In the genomic region with DNA sequence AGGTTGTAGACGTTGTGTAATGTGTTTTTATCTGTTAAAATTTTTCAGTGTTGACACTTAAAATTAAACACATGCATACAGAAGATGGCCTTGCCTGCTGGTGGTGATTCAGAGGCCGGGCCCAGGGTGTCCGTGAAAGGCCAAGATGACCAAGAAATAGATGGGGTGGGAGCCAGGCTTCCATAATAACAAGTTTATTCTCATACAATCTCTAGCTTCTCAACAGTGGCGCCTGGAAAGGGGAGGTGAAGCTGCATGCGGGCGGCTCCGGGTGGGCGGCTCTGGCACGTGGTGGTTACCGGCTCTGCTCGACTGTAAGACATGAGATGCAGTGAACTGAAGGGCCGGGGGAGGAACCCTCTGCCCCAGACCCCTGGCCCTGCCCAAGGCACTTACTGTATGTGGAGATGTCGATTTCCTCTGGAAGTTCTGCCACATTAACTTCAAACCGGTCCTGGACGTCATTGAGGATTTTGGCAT, we compare ENCODE assay signal across 16 cellular contexts. TPM values are rescaled to one million over a fixed set of nuclear protein-coding genes. Genes with fewer than 3 reads are reported as not detected.
DNase-seq lines count a peak whose midpoint lies in the region; ATAC-seq, FAIRE-seq and TF ChIP-seq lines count a peak whose summit lies in the region.
"Had no signal": no experiment of that assay in that cellular context is flagged by ENCODE, and none has a peak within 500 bp of the region (broad histone marks: within the 10 kb centered on the region; RNA-seq: fewer than 3 reads in every experiment).

No MANE protein-coding gene starts in this region.

- in situ Hi-C loops in K562 (cut with MboI): no loop called here

- H3K27ac Mint-ChIP-seq in activated CD8-positive, alpha-beta memory T cell treated with anti-CD3 and anti-CD28 coated beads, Interleukin-2, amount 10 ng/mL, durations not matched to agents 7 days and 5 days: peak overlapping the region; percentile 85
- H3K27ac Mint-ChIP-seq in T-cell (peak overlapping the region; percentile 34 to 84), neural progenitor cell (no peak overlapping the region)

- peaks cover 10% of the 10 kb centered on the region for H3K9me1 ChIP-seq in K562 (ENCODE audit: control insufficient read depth, insufficient read depth, low read length)

- 74% methylated on average over 13 of the region's 15 CpGs for WGBS in K562 (ENCODE audit: insufficient coverage, low coverage, missing lambda C conversion rate)
- 82 to 86% methylated on average over 12 to 15 of the region's 15 CpGs for WGBS in body of pancreas, 2 donors

- H3K4me1 Mint-ChIP-seq in activated CD8-positive, alpha-beta memory T cell treated with anti-CD3 and anti-CD28 coated beads, Interleukin-2, amount 10 ng/mL, durations not matched to agents 7 days and 5 days: peaks cover 61% of the 10 kb centered on the region
- peaks cover 43 to 59% (median 44%) of the 10 kb centered on the region in 3 donors for H3K4me1 Mint-ChIP-seq in T-cell
- peaks cover 19% of the 10 kb centered on the region for H3K4me1 Mint-ChIP-seq in neural progenitor cell

- H3K36me3 ChIP-seq in K562 (ENCODE audit: control insufficient read depth, insufficient read depth, low read length) (peaks cover 92% of the 10 kb centered on the region; the same call in 2 of the 3 replicates), osteoblast (ENCODE audit: insufficient read depth, low read length) (peaks cover 85% of the 10 kb centered on the region), neural progenitor cell (no peaks in the 10 kb centered on the region), body of pancreas (replicated peaks in 1 of 2; ENCODE audit: insufficient read depth in 1 of 2, low read depth in 2 of 2) (peaks cover 30 to 43% of the 10 kb centered on the region in 2 donors)

- H3F3A ChIP-seq in neural progenitor cell (ENCODE audit: low read depth): peaks cover 23% of the 10 kb centered on the region

- no peaks in the 10 kb centered on the region for H3K27me3 Mint-ChIP-seq in activated CD8-positive, alpha-beta memory T cell treated with anti-CD3 and anti-CD28 coated beads, Interleukin-2, amount 10 ng/mL, durations not matched to agents 7 days and 5 days
- H3K27me3 Mint-ChIP-seq in T-cell (no peaks in the 10 kb centered on the region), neural progenitor cell (ENCODE audit: insufficient read depth, low read depth) (peaks cover 10% of the 10 kb centered on the region)

- no peak for TF ChIP-seq EP300 in K562 (IDR thresholded peaks at IDR 0.05; ENCODE audit: low read length)

- H3K4me3 Mint-ChIP-seq in activated CD8-positive, alpha-beta memory T cell treated with anti-CD3 and anti-CD28 coated beads, Interleukin-2, amount 10 ng/mL, durations not matched to agents 7 days and 5 days: no peak overlapping the region
- peak overlapping the region in 1 of 3 donors; percentile 44 for H3K4me3 Mint-ChIP-seq in T-cell
- H3K4me3 Mint-ChIP-seq in neural progenitor cell: no peak overlapping the region

- no peak for TF ChIP-seq POLR2A in K562 (conservative IDR thresholded peaks at IDR 0.05)
- TF ChIP-seq POLR2A in body of pancreas (IDR thresholded peaks at IDR 0.05): no peak
- no peak for TF ChIP-seq POLR2A in GM18505 (IDR thresholded peaks at IDR 0.05; ENCODE audit: borderline replicate concordance, extremely low read depth, insufficient read depth, insufficient read length)

- H3K4me1 ChIP-seq in K562 (replicated peaks in 1 of 2; ENCODE audit: control insufficient read depth in 2 of 2, insufficient read depth in 2 of 2, low read length in 2 of 2) (peaks cover 5 to 60% of the 10 kb centered on the region in 2 experiments; a peak in 4 of 5 replicates), osteoblast (ENCODE audit: insufficient read depth, low read length) (peaks cover 5% of the 10 kb centered on the region), neural progenitor cell (no peaks in the 10 kb centered on the region), body of pancreas (peaks cover 11% of the 10 kb centered on the region)

- POLR2A ChIA-PET in T-cell (lab: Charles Lee) (interaction anchor here in 1 of 2 donors (0.6 kb wide), 1 partner anchor 109 kb away, joined by 5 read pairs; the partner anchor contains the start of gene DNAJB1), K562 (lab: Yijun Ruan, JAX) (interaction anchor here (0.6 to 1.4 kb wide), 5 partner anchors 8 to 389 kb away, joined by 3 to 4 read pairs (median 3); no protein-coding TSS in a partner anchor)

- H3K4me2 ChIP-seq in K562 (ENCODE audit: insufficient read depth, low read length): no peak overlapping the region
- H3K4me2 ChIP-seq in osteoblast (ENCODE audit: insufficient read depth, low read length): no peak overlapping the region
- no peak overlapping the region for H3K4me2 ChIP-seq in neural progenitor cell

- ATAC-seq in activated CD8-positive, alpha-beta memory T cell treated with anti-CD3 and anti-CD28 coated beads, Interleukin-2, amount 10 ng/mL, durations not matched to agents 7 days and 5 days: no peak
- ATAC-seq in T-cell (replicated peaks in 1 of 4) (no peak), K562 (no peak), body of pancreas (no peak), GM18505 (IDR thresholded peaks at IDR 0.05; ENCODE audit: unreplicated experiment) (no peak)

- H2AFZ ChIP-seq in K562 (ENCODE audit: low read depth, low read length) (no peak overlapping the region), osteoblast (ENCODE audit: low read length) (no peak overlapping the region), neural progenitor cell (replicated peaks) (no peak overlapping the region)

- no peak for FAIRE-seq in K562 (lab: Jason Lieb, UNC)
- FAIRE-seq: H1 had no signal

- CTCF ChIA-PET in activated CD8-positive, alpha-beta memory T cell treated with anti-CD3 and anti-CD28 coated beads, Interleukin-2, amount 10 ng/mL, durations not matched to agents 7 days and 5 days (lab: Charles Lee): interaction anchor here (14.1 kb wide), 1 partner anchor 47 kb away, joined by 211 read pairs; no protein-coding TSS in a partner anchor
- CTCF ChIA-PET in T-cell (lab: Charles Lee): interaction anchor here (0.6 to 1.1 kb wide), 2 partner anchors 34 to 47 kb away, joined by 3 to 7 read pairs; no protein-coding TSS in a partner anchor
- CTCF ChIA-PET in K562 (lab: Yijun Ruan, JAX; ENCODE audit: low intra/inter-chr PET ratio): no interaction called here

- H3K36me3 Mint-ChIP-seq in activated CD8-positive, alpha-beta memory T cell treated with anti-CD3 and anti-CD28 coated beads, Interleukin-2, amount 10 ng/mL, durations not matched to agents 7 days and 5 days: peaks cover 77% of the 10 kb centered on the region
- H3K36me3 Mint-ChIP-seq in T-cell: peaks cover 52% of the 10 kb centered on the region
- H3K36me3 Mint-ChIP-seq in neural progenitor cell: peaks cover 17% of the 10 kb centered on the region

- intact Hi-C loops in K562 (cut with micrococcal nuclease) (loop anchor here (10.0 kb wide), 1 partner anchor 264 kb away; no protein-coding TSS in a partner anchor), body of pancreas (cut with DNase I) (no loop called here)

- H3K27ac ChIP-seq in K562 (ENCODE audit: extremely low read depth, low read depth, low read length) (no peak overlapping the region), osteoblast (ENCODE audit: low read depth, low read length) (no peak overlapping the region), neural progenitor cell (no peak overlapping the region), body of pancreas (no peak overlapping the region)

- TF ChIP-seq RAD21 in K562 (CRISPR knock-in tag; conservative IDR thresholded peaks at IDR 0.05 in 1 of 2, IDR thresholded peaks at IDR 0.05 in 1 of 2): no peak

- no peak for TF ChIP-seq CTCF in K562 (IDR thresholded peaks at IDR 0.05 in 2 of 3, conservative IDR thresholded peaks at IDR 0.05 in 1 of 3; ENCODE audit: insufficient read depth in 2 of 3, low read depth in 1 of 3, low read length in 3 of 3)
- no peak for TF ChIP-seq CTCF in osteoblast (IDR thresholded peaks at IDR 0.05; ENCODE audit: extremely low read depth, low read depth, low read length)
- TF ChIP-seq CTCF in neural progenitor cell (IDR thresholded peaks at IDR 0.05): no peak
- no peak for TF ChIP-seq CTCF in body of pancreas (IDR thresholded peaks at IDR 0.05)

- H3K27me3 ChIP-seq in K562 (ENCODE audit: control insufficient read depth in 2 of 2, insufficient read depth in 2 of 2, low read length in 2 of 2) (no peaks in the 10 kb centered on the region), osteoblast (ENCODE audit: insufficient read depth, low read length) (no peaks in the 10 kb centered on the region), neural progenitor cell (no peaks in the 10 kb centered on the region), body of pancreas (no peaks in the 10 kb centered on the region)

- no peak for DNase-seq in activated CD8-positive, alpha-beta memory T cell treated with anti-CD3 and anti-CD28 coated beads, Interleukin-2, amount 10 ng/mL, durations not matched to agents 7 days and 5 days
- DNase-seq in activated CD8-positive, alpha-beta memory T cell treated with anti-CD3 and anti-CD28 coated beads, Interleukin-2, amount 50 U/mL, for 48 hours: no peak
- DNase-seq in T-cell (peak in 1 of 34 experiments; percentile 37), K562 (ENCODE audit: extremely low read depth in 1 of 4, low spot score in 3 of 4) (peak in 2 of 4 experiments; percentile 6 to 12), osteoblast (ENCODE audit: insufficient read length, low spot score, missing footprints) (peak; percentile 90), neural progenitor cell (ENCODE audit: low spot score) (no peak), body of pancreas (no peak)
- DNase-seq: ACHN, aorta, dermis blood vessel endothelial cell, Kasumi-1, NCI-H1694 treated with DMSO at 0.1 percent for 48 hours, NCI-H524, PC-3 had no signal

- H3K9me3 ChIP-seq in K562 (replicated peaks; ENCODE audit: control insufficient read depth, insufficient read depth, low read depth, low read length) (no peaks in the 10 kb centered on the region), osteoblast (ENCODE audit: low read depth, low read length) (no peaks in the 10 kb centered on the region), neural progenitor cell (ENCODE audit: low read depth) (no peaks in the 10 kb centered on the region), body of pancreas (no peaks in the 10 kb centered on the region)

- H3K9me3 Mint-ChIP-seq in activated CD8-positive, alpha-beta memory T cell treated with anti-CD3 and anti-CD28 coated beads, Interleukin-2, amount 10 ng/mL, durations not matched to agents 7 days and 5 days (ENCODE audit: low read depth): no peaks in the 10 kb centered on the region
- H3K9me3 Mint-ChIP-seq in T-cell (no peaks in the 10 kb centered on the region), neural progenitor cell (no peaks in the 10 kb centered on the region)

- H3K4me3 ChIP-seq in K562 (no peak overlapping the region), osteoblast (ENCODE audit: insufficient read depth, low read length) (no peak overlapping the region), neural progenitor cell (no peak overlapping the region), body of pancreas (no peak overlapping the region)

- peaks cover 60% of the 10 kb centered on the region for H4K20me1 ChIP-seq in K562 (replicated peaks; ENCODE audit: control insufficient read depth, insufficient read depth, low read length)
- H4K20me1 ChIP-seq in osteoblast (ENCODE audit: insufficient read depth, low read length): peaks cover 45% of the 10 kb centered on the region
- H4K20me1 ChIP-seq in neural progenitor cell (ENCODE audit: low read depth): peaks cover 25% of the 10 kb centered on the region

- H3K9ac ChIP-seq in K562 (ENCODE audit: insufficient read depth in 1 of 2, low read depth in 2 of 2, low read length in 2 of 2): no peak overlapping the region
- no peak overlapping the region for H3K9ac ChIP-seq in neural progenitor cell

- no TSS peak for BruUV-seq in K562 (replicated peaks; lab: Mats Ljungman, UMichigan)

- H3K79me2 ChIP-seq in K562 (ENCODE audit: control insufficient read depth, insufficient read depth, low read length): peaks cover 27% of the 10 kb centered on the region
- H3K79me2 ChIP-seq in osteoblast (ENCODE audit: insufficient read depth, low read length): peaks cover 38% of the 10 kb centered on the region
- peaks cover 18% of the 10 kb centered on the region for H3K79me2 ChIP-seq in neural progenitor cell (ENCODE audit: low read depth)

RNA-seq across cellular contexts. Expression of gene DDX39A, which starts 10.5 kb away (rescaled TPM):
- total RNA-seq in activated CD8-positive, alpha-beta memory T cell treated with anti-CD3 and anti-CD28 coated beads, Interleukin-2, amount 10 ng/mL, durations not matched to agents 7 days and 5 days: 100 to 1,000 TPM; 273 to 311 TPM
- 100 to 1,000 TPM; 159 to 280 (median 179) TPM for total RNA-seq in T-cell
- total RNA-seq in K562 (2011; cell fraction: chromatin; rRNA removed; ENCODE audit: low replicate concordance): 212 and 603 TPM in 2 replicates
- 468 and 513 TPM in 2 replicates for total RNA-seq in K562 (2011; cell fraction: nucleolus; rRNA removed)
- total RNA-seq in K562 (2011; cell fraction: nucleoplasm; rRNA removed): 227 and 308 TPM in 2 replicates
- 239 and 284 TPM in 2 replicates for total RNA-seq in K562 (2014; rRNA removed)
- total RNA-seq in K562 (2014; rRNA removed; fragmentation: Illumina TruSeq; extraction: Trizol): 75.4 and 90.3 TPM in 2 replicates
- total RNA-seq in K562 (2015; rRNA removed; fragmentation: Illumina TruSeq; extraction: Trizol): 163 and 166 TPM in 2 replicates
- 244 and 249 TPM in 2 replicates for total RNA-seq in K562 (2021)
- 120 and 136 TPM in 2 replicates for polyA plus RNA-seq in K562 (2011; rRNA removed)
- polyA plus RNA-seq in K562 (2011; cell fraction: cytosol; rRNA removed): 104 and 196 TPM in 2 replicates
- polyA plus RNA-seq in K562 (2011; cell fraction: nucleus; rRNA removed): 938 and 1,011 TPM in 2 replicates
- 261 and 285 TPM in 2 replicates for polyA plus RNA-seq in K562 (2012)
- polyA plus RNA-seq in K562 (2014; fragmentation: Illumina TruSeq; extraction: Trizol): 140 and 177 TPM in 2 replicates
- 100 to 1,000 TPM; 188 to 230 TPM for polyA plus RNA-seq in K562 (2014; fragmentation: Nextera tagmentation; extraction: Ambion mirVana)
- 239 and 250 TPM in 2 replicates for polyA plus RNA-seq in K562 (2014; rRNA removed)
- polyA minus RNA-seq in K562 (2011; rRNA and poly(A)+ RNA removed): 62.7 and 99.1 TPM in 2 replicates
- polyA minus RNA-seq in K562 (2011; cell fraction: cytosol; rRNA and poly(A)+ RNA removed): 83.0 and 99.1 TPM in 2 replicates
- 152 and 185 TPM in 2 replicates for polyA minus RNA-seq in K562 (2011; cell fraction: nucleus; rRNA and poly(A)+ RNA removed)
- total RNA-seq in osteoblast: 42.1 and 49.2 TPM in 2 replicates
- total RNA-seq in neural progenitor cell (ENCODE audit: low replicate concordance): 38.6 and 92.0 TPM in 2 replicates
- 10 to 100 TPM; 32.4 to 86.7 TPM for total RNA-seq in body of pancreas

RNA-seq across cellular contexts. Expression of gene PKN1, which starts 24.4 kb away (rescaled TPM):
- 100 to 1,000 TPM; 224 to 236 TPM for total RNA-seq in activated CD8-positive, alpha-beta memory T cell treated with anti-CD3 and anti-CD28 coated beads, Interleukin-2, amount 10 ng/mL, durations not matched to agents 7 days and 5 days
- 100 to 1,000 TPM; 170 to 272 (median 224) TPM for total RNA-seq in T-cell
- 22.5 and 89.0 TPM in 2 replicates for total RNA-seq in K562 (2011; cell fraction: chromatin; rRNA removed; ENCODE audit: low replicate concordance)
- 76.9 and 79.6 TPM in 2 replicates for total RNA-seq in K562 (2011; cell fraction: nucleolus; rRNA removed)
- total RNA-seq in K562 (2011; cell fraction: nucleoplasm; rRNA removed): 33.7 and 45.6 TPM in 2 replicates
- 108 and 133 TPM in 2 replicates for total RNA-seq in K562 (2014; rRNA removed)
- total RNA-seq in K562 (2014; rRNA removed; fragmentation: Illumina TruSeq; extraction: Trizol): 25.8 and 37.3 TPM in 2 replicates
- 75.0 and 80.6 TPM in 2 replicates for total RNA-seq in K562 (2015; rRNA removed; fragmentation: Illumina TruSeq; extraction: Trizol)
- total RNA-seq in K562 (2021): 222 and 228 TPM in 2 replicates
- polyA plus RNA-seq in K562 (2011; rRNA removed): 52.1 and 63.7 TPM in 2 replicates
- polyA plus RNA-seq in K562 (2011; cell fraction: cytosol; rRNA removed): 66.1 and 116 TPM in 2 replicates
- 105 and 144 TPM in 2 replicates for polyA plus RNA-seq in K562 (2011; cell fraction: nucleus; rRNA removed)
- 160 and 186 TPM in 2 replicates for polyA plus RNA-seq in K562 (2012)
- polyA plus RNA-seq in K562 (2014; fragmentation: Illumina TruSeq; extraction: Trizol): 77.5 and 97.5 TPM in 2 replicates
- under 1 TPM; 0.30 to 0.57 TPM for polyA plus RNA-seq in K562 (2014; fragmentation: Nextera tagmentation; extraction: Ambion mirVana)
- polyA plus RNA-seq in K562 (2014; rRNA removed): 97.3 and 108 TPM in 2 replicates
- polyA minus RNA-seq in K562 (2011; rRNA and poly(A)+ RNA removed): 37.3 and 59.9 TPM in 2 replicates
- polyA minus RNA-seq in K562 (2011; cell fraction: cytosol; rRNA and poly(A)+ RNA removed): 93.0 and 105 TPM in 2 replicates
- 25.6 and 39.1 TPM in 2 replicates for polyA minus RNA-seq in K562 (2011; cell fraction: nucleus; rRNA and poly(A)+ RNA removed)
- total RNA-seq in osteoblast: 138 and 167 TPM in 2 replicates
- total RNA-seq in neural progenitor cell (ENCODE audit: low replicate concordance): 29.0 and 98.6 TPM in 2 replicates
- 10 to 100 TPM; 82.5 to 83.4 TPM for total RNA-seq in body of pancreas

RNA-seq across cellular contexts. Expression of gene ADGRE5, which starts 27.4 kb away (rescaled TPM):
- 100 to 1,000 TPM; 276 to 311 TPM for total RNA-seq in activated CD8-positive, alpha-beta memory T cell treated with anti-CD3 and anti-CD28 coated beads, Interleukin-2, amount 10 ng/mL, durations not matched to agents 7 days and 5 days
- total RNA-seq in T-cell (1,000 to 10,000 TPM in 1 of 5 donors, 100 to 1,000 TPM in 4; 194 to 1,118 (median 206) TPM), K562 (2014; rRNA removed) (31.1 and 34.2 TPM in 2 replicates), K562 (2014; rRNA removed; fragmentation: Illumina TruSeq; extraction: Trizol) (8.3 and 10.0 TPM in 2 replicates), K562 (2015; rRNA removed; fragmentation: Illumina TruSeq; extraction: Trizol) (11.4 and 11.9 TPM in 2 replicates), K562 (2021) (58.2 and 68.9 TPM in 2 replicates), osteoblast (16.8 and 25.3 TPM in 2 replicates), neural progenitor cell (ENCODE audit: low replicate concordance) (1.1 and 1.5 TPM in 2 replicates), body of pancreas (10 to 100 TPM; 11.5 to 24.6 TPM)
- 133 and 378 TPM in 2 replicates for total RNA-seq in K562 (2011; cell fraction: chromatin; rRNA removed; ENCODE audit: low replicate concordance)
- 188 and 218 TPM in 2 replicates for total RNA-seq in K562 (2011; cell fraction: nucleolus; rRNA removed)
- total RNA-seq in K562 (2011; cell fraction: nucleoplasm; rRNA removed): 153 and 170 TPM in 2 replicates
- polyA plus RNA-seq in K562 (2011; rRNA removed) (15.6 and 30.7 TPM in 2 replicates), K562 (2014; fragmentation: Illumina TruSeq; extraction: Trizol) (32.2 and 45.4 TPM in 2 replicates), K562 (2014; fragmentation: Nextera tagmentation; extraction: Ambion mirVana) (1 to 10 TPM; 2.5 to 3.1 TPM), K562 (2014; rRNA removed) (28.2 and 35.7 TPM in 2 replicates)
- 15.4 and 18.5 TPM in 2 replicates for polyA plus RNA-seq in K562 (2011; cell fraction: cytosol; rRNA removed)
- polyA plus RNA-seq in K562 (2011; cell fraction: nucleus; rRNA removed): 97.7 and 167 TPM in 2 replicates
- polyA plus RNA-seq in K562 (2012): 50.5 and 78.5 TPM in 2 replicates
- polyA minus RNA-seq in K562 (2011; rRNA and poly(A)+ RNA removed): 22.6 and 23.8 TPM in 2 replicates
- polyA minus RNA-seq in K562 (2011; cell fraction: cytosol; rRNA and poly(A)+ RNA removed): 20.7 and 23.5 TPM in 2 replicates
- 38.5 and 43.3 TPM in 2 replicates for polyA minus RNA-seq in K562 (2011; cell fraction: nucleus; rRNA and poly(A)+ RNA removed)
